In genomic region chrX:31070057-31070468, GRCh38 we compare ENCODE assay signal across 11 cellular contexts. TPM values are rescaled to one million over a fixed set of nuclear protein-coding genes. Genes with fewer than 3 reads are reported as not detected.
DNase-seq lines count a peak whose midpoint lies in the region; ATAC-seq and TF ChIP-seq lines count a peak whose summit lies in the region.
"Had no signal": no experiment of that assay in that cellular context is flagged by ENCODE, and none has a peak within 500 bp of the region (broad histone marks: within the 10 kb centered on the region; RNA-seq: fewer than 3 reads in every experiment).

No MANE protein-coding gene starts in this region.

- no peaks in the 10 kb centered on the region for H3K9me3 ChIP-seq in naive thymus-derived CD4-positive, alpha-beta T cell (ENCODE audit: control insufficient read depth in 2 of 3, low read length in 3 of 3)
- H3K9me3 ChIP-seq in Caco-2: no peaks in the 10 kb centered on the region

- no peaks in the 10 kb centered on the region for H3K36me3 ChIP-seq in naive thymus-derived CD4-positive, alpha-beta T cell (ENCODE audit: control insufficient read depth in 2 of 3, insufficient read depth in 3 of 3, low read length in 3 of 3)
- H3K36me3 ChIP-seq in Caco-2 (ENCODE audit: control insufficient read depth, insufficient read depth, low read length): no peaks in the 10 kb centered on the region

- no peaks in the 10 kb centered on the region for H3K4me1 ChIP-seq in naive thymus-derived CD4-positive, alpha-beta T cell (ENCODE audit: control insufficient read depth in 2 of 2, insufficient read depth in 2 of 2, low read length in 2 of 2)
- no peaks in the 10 kb centered on the region for H3K4me1 ChIP-seq in Caco-2

- H3K4me1 Mint-ChIP-seq in naive thymus-derived CD4-positive, alpha-beta T cell: peaks cover 0 to 16% (median 0%) of the 10 kb centered on the region in 7 donors
- H3K4me1 Mint-ChIP-seq in Caco-2 (ENCODE audit: low read depth, unreplicated experiment): no peaks in the 10 kb centered on the region

- no peak overlapping the region for H3K27ac Mint-ChIP-seq in naive thymus-derived CD4-positive, alpha-beta T cell
- H3K27ac Mint-ChIP-seq in Caco-2 (ENCODE audit: unreplicated experiment): no peak overlapping the region
- H3K27ac Mint-ChIP-seq: nephron progenitor cell had no signal

- POLR2A ChIA-PET in naive thymus-derived CD4-positive, alpha-beta T cell (lab: Charles Lee): no interaction called here
- POLR2A ChIA-PET in Caco-2 (lab: Charles Lee): no interaction called here

- H3K9me3 Mint-ChIP-seq in naive thymus-derived CD4-positive, alpha-beta T cell: peaks cover 0 to 18% (median 3%) of the 10 kb centered on the region in 11 donors
- no peaks in the 10 kb centered on the region for H3K9me3 Mint-ChIP-seq in Caco-2 (ENCODE audit: unreplicated experiment)

- intact Hi-C loops in naive thymus-derived CD4-positive, alpha-beta T cell (cut with micrococcal nuclease): no loop called here
- intact Hi-C loops in Caco-2 (cut with micrococcal nuclease; ENCODE audit: unreplicated experiment): no loop called here

- DNase-seq in activated effector memory CD4-positive, alpha-beta T cell treated with anti-CD3 and anti-CD28 coated beads, Interleukin-2, amount 50 U/mL, for 16 hours: peak; percentile 60
- no peak for DNase-seq in activated effector memory CD4-positive, alpha-beta T cell treated with Interleukin-2 at 50 U/mL for 16 hours
- no peak for DNase-seq in naive thymus-derived CD4-positive, alpha-beta T cell
- DNase-seq in SK-N-DZ (ENCODE audit: low spot score) (no peak), NCI-H2171 (lab: John Stamatoyannopoulos, UW) (no peak), Caco-2 (no peak)
- DNase-seq: nephron progenitor cell had no signal

- ATAC-seq in GM21529 (IDR thresholded peaks at IDR 0.05; ENCODE audit: unreplicated experiment): peak; percentile 63
- ATAC-seq in HG03442 (IDR thresholded peaks at IDR 0.05; ENCODE audit: unreplicated experiment): peak; percentile 75
- ATAC-seq in naive thymus-derived CD4-positive, alpha-beta T cell: peak; percentile 44

- CTCF ChIA-PET in naive thymus-derived CD4-positive, alpha-beta T cell (lab: Charles Lee): no interaction called here
- CTCF ChIA-PET in Caco-2 (lab: Charles Lee): no interaction called here

- no peaks in the 10 kb centered on the region for H3K27me3 Mint-ChIP-seq in naive thymus-derived CD4-positive, alpha-beta T cell
- H3K27me3 Mint-ChIP-seq in Caco-2 (ENCODE audit: insufficient read depth, unreplicated experiment): no peaks in the 10 kb centered on the region

- no peak overlapping the region for H3K4me3 ChIP-seq in naive thymus-derived CD4-positive, alpha-beta T cell (ENCODE audit: low read length)
- H3K4me3 ChIP-seq in Caco-2 (ENCODE audit: low read depth, low read length): no peak overlapping the region

- H3K27me3 ChIP-seq in naive thymus-derived CD4-positive, alpha-beta T cell (ENCODE audit: control insufficient read depth in 2 of 2, insufficient read depth in 2 of 2, low read length in 2 of 2): no peaks in the 10 kb centered on the region
- H3K27me3 ChIP-seq in Caco-2 (replicated peaks; ENCODE audit: control insufficient read depth, insufficient read depth, low read length): no peaks in the 10 kb centered on the region

- H3K27ac ChIP-seq in naive thymus-derived CD4-positive, alpha-beta T cell (ENCODE audit: low read depth, low read length): no peak overlapping the region
- H3K27ac ChIP-seq: VCaP had no signal

- no TSS peak for BruUV-seq in Caco-2 (replicated peaks; lab: Mats Ljungman, UMichigan)

- no peak for TF ChIP-seq CTCF in Caco-2 (IDR thresholded peaks at IDR 0.05; ENCODE audit: insufficient read depth in 1 of 2, low read depth in 1 of 2, low read length in 1 of 2, severe bottlenecking in 1 of 2, unreplicated experiment in 1 of 2)

- H3K36me3 Mint-ChIP-seq in naive thymus-derived CD4-positive, alpha-beta T cell: peaks cover 0 to 6% (median 3%) of the 10 kb centered on the region in 5 donors
- H3K36me3 Mint-ChIP-seq in Caco-2 (ENCODE audit: insufficient read depth, unreplicated experiment): no peaks in the 10 kb centered on the region

- no peak overlapping the region for H3K4me3 Mint-ChIP-seq in naive thymus-derived CD4-positive, alpha-beta T cell
- H3K4me3 Mint-ChIP-seq in Caco-2 (ENCODE audit: unreplicated experiment): no peak overlapping the region
- H3K4me3 Mint-ChIP-seq: nephron progenitor cell had no signal

RNA-seq across cellular contexts. Expression of gene FTHL17, which starts 1.8 kb away (rescaled TPM):
- total RNA-seq in naive thymus-derived CD4-positive, alpha-beta T cell: not detected
- not detected for polyA plus RNA-seq in naive thymus-derived CD4-positive, alpha-beta T cell
- polyA plus RNA-seq in SK-N-DZ (2014; cell fraction: cytosol; rRNA removed): not detected in 2 replicates
- polyA plus RNA-seq in SK-N-DZ (2014; cell fraction: nucleus; rRNA removed): not detected in 2 replicates
- not detected in 2 replicates for total RNA-seq in Caco-2 (2022)
- total RNA-seq: RPMI7951 had no signal
